33 cellular contexts compared by ENCODE assay signal in the genomic region with DNA sequence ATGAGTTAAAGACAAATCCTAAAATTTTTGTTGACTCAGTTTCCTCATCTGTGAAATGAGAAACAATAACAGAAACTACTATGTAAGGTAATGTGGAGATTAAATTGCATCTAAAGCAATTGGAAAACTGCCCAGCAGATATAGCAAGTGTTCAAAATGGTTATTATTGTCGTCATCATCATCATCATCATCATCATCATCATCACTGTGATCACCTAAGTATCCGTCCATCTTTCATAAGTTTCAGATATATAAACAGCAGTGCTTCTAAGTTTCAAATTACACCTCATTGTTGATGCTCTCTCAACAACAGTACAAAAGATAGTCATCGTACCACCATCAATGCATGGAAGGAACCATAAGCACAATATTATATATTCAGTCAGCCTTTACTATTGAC.
"Had no signal": no experiment of that assay in that cellular context is flagged by ENCODE, and none has a peak within 500 bp of the region (broad histone marks: within the 10 kb centered on the region; RNA-seq: fewer than 3 reads in every experiment).

No MANE protein-coding gene starts in this region.

- FAIRE-seq: astrocyte, bronchial epithelial cell had no signal

- ATAC-seq: activated naive CD4-positive, alpha-beta T cell treated with anti-CD3 and anti-CD28 coated beads, Interleukin-2, amount 50 U/mL, for 72 hours; activated naive CD8-positive, alpha-beta T cell treated with anti-CD3 and anti-CD28 coated beads, Interleukin-2, amount 50 U/mL, for 24 hours; activated T-cell treated with anti-CD3 and anti-CD28 coated beads, Interleukin-2, amount 50 U/mL, for 4 hours; activated T-cell treated with anti-CD3 and anti-CD28 coated beads, Interleukin-2, amount 50 U/mL, for 72 hours; activated T-helper 17 cell treated with anti-CD3 and anti-CD28 coated beads, Interleukin-2, amount 50 U/mL, for 72 hours; body of pancreas had no signal

- H3K36me3 ChIP-seq: adrenal gland, ascending aorta, brain microvascular endothelial cell, breast epithelium, cardiac muscle cell had no signal

- H3K27me3 ChIP-seq: adrenal gland, ascending aorta, body of pancreas, brain microvascular endothelial cell, breast epithelium, cardiac muscle cell had no signal

- H3K27ac ChIP-seq: adrenal gland, ascending aorta, body of pancreas, brain microvascular endothelial cell, breast epithelium, cardiac muscle cell had no signal

- H3K4me3 ChIP-seq: adrenal gland, ascending aorta, body of pancreas, breast epithelium, cardiac muscle cell had no signal

- DNase-seq: activated effector memory CD4-positive, alpha-beta T cell treated with anti-CD3 and anti-CD28 coated beads, Interleukin-2, amount 50 U/mL, for 16 hours; activated effector memory CD4-positive, alpha-beta T cell treated with Interleukin-2 at 50 U/mL for 16 hours; activated gamma-delta T cell; activated gamma-delta T cell treated with Interleukin-2 at 50 U/mL for 16 hours; activated naive CD4-positive, alpha-beta T cell; activated naive CD4-positive, alpha-beta T cell treated with anti-CD3 and anti-CD28 coated beads for 36 hours; activated naive CD4-positive, alpha-beta T cell treated with anti-CD3 and anti-CD28 coated beads, Interleukin-2, amount 10 ng/mL, durations not matched to agents 7 days and 5 days; activated naive CD4-positive, alpha-beta T cell treated with anti-CD3 and anti-CD28 coated beads, Interleukin-2, amount 50 U/mL, for 16 hours; activated naive CD4-positive, alpha-beta T cell treated with Interleukin-2 at 50 U/mL for 16 hours; activated naive CD8-positive, alpha-beta T cell treated with anti-CD3 and anti-CD28 coated beads for 36 hours; activated naive CD8-positive, alpha-beta T cell treated with anti-CD3 and anti-CD28 coated beads, Interleukin-2, amount 10 ng/mL, durations not matched to agents 7 days and 5 days; activated naive CD8-positive, alpha-beta T cell treated with anti-CD3 and anti-CD28 coated beads, Interleukin-2, amount 50 U/mL, for 24 hours; activated T-cell treated with anti-CD3 and anti-CD28 coated beads, Interleukin-2, amount 50 U/mL, for 24 hours; activated T-cell treated with anti-CD3 and anti-CD28 coated beads, Interleukin-2, amount 50 U/mL, for 4 hours; activated T-cell treated with anti-CD3 and anti-CD28 coated beads, Interleukin-2, amount 50 U/mL, for 48 hours; activated T-cell treated with anti-CD3 and anti-CD28 coated beads, Interleukin-2, amount 50 U/mL, for 72 hours; adrenal gland; amniotic stem cell; amygdala; anterior cingulate cortex; aorta; body of pancreas; brain microvascular endothelial cell; caudate nucleus; central memory CD4-positive, alpha-beta T cell; cerebellar nuclear complex had no signal

- H3K9me3 ChIP-seq: adrenal gland, ascending aorta, body of pancreas, breast epithelium had no signal

- H3K4me1 ChIP-seq: adrenal gland, breast epithelium had no signal
